35 cellular contexts compared by ENCODE assay signal in genomic region chr14:81886588-81886987, GRCh38.
DNase-seq lines count a peak whose midpoint lies in the region; ATAC-seq and FAIRE-seq lines count a peak whose summit lies in the region.
"Had no signal": no experiment of that assay in that cellular context is flagged by ENCODE, and none has a peak within 500 bp of the region (broad histone marks: within the 10 kb centered on the region; RNA-seq: fewer than 3 reads in every experiment).

No MANE protein-coding gene starts in this region.

- H3K36me3 ChIP-seq in small intestine (ENCODE audit: control insufficient read depth in 2 of 2, insufficient read depth in 2 of 2, low read length in 2 of 2): no peaks in the 10 kb centered on the region
- H3K36me3 ChIP-seq: BE2C; BLaER1; BLaER1 treated with 17β-estradiol and CSF1 and Interleukin-3, amounts not matched to agents 10 nM and 100 nM had no signal

- CTCF ChIA-PET in activated naive CD4-positive, alpha-beta T cell treated with anti-CD3 and anti-CD28 coated beads, Interleukin-2, amount 10 ng/mL, durations not matched to agents 7 days and 5 days (lab: Charles Lee): no interaction called here

- ATAC-seq in GM19023 (IDR thresholded peaks at IDR 0.05; ENCODE audit: unreplicated experiment): no peak
- ATAC-seq: A549; CD8-positive, alpha-beta T cell had no signal

- no peaks in the 10 kb centered on the region for H3K9me3 ChIP-seq in small intestine (ENCODE audit: control insufficient read depth, low read depth)
- H3K9me3 ChIP-seq: A549; BE2C; BLaER1; BLaER1 treated with 17β-estradiol and CSF1 and Interleukin-3, amounts not matched to agents 10 nM and 100 nM; Caco-2 had no signal

- H3K4me3 Mint-ChIP-seq in activated naive CD4-positive, alpha-beta T cell treated with anti-CD3 and anti-CD28 coated beads, Interleukin-2, amount 10 ng/mL, durations not matched to agents 7 days and 5 days: no peak overlapping the region
- H3K4me3 Mint-ChIP-seq: B cell; CD14-positive monocyte; CD4-positive, alpha-beta memory T cell; CD4-positive, alpha-beta T cell; CD4-positive, CD25-positive, alpha-beta regulatory T cell; CD8-positive, alpha-beta memory T cell; CD8-positive, alpha-beta T cell had no signal

- H3K27ac ChIP-seq in small intestine (ENCODE audit: low read depth in 1 of 2, low read length in 1 of 2): no peak overlapping the region
- H3K27ac ChIP-seq: 22Rv1; A549; BLaER1; BLaER1 treated with 17β-estradiol and CSF1 and Interleukin-3, amounts not matched to agents 10 nM and 100 nM; C4-2B had no signal

- H3K36me3 Mint-ChIP-seq in activated naive CD4-positive, alpha-beta T cell treated with anti-CD3 and anti-CD28 coated beads, Interleukin-2, amount 10 ng/mL, durations not matched to agents 7 days and 5 days: no peaks in the 10 kb centered on the region
- H3K36me3 Mint-ChIP-seq: CD14-positive monocyte; CD4-positive, alpha-beta memory T cell; CD4-positive, CD25-positive, alpha-beta regulatory T cell; CD8-positive, alpha-beta T cell had no signal

- peak; percentile 30 for FAIRE-seq in small intestine (lab: Jason Lieb, UNC)
- FAIRE-seq: A204.1, A549, D721Med had no signal

- H3K4me1 Mint-ChIP-seq in activated naive CD4-positive, alpha-beta T cell treated with anti-CD3 and anti-CD28 coated beads, Interleukin-2, amount 10 ng/mL, durations not matched to agents 7 days and 5 days: no peaks in the 10 kb centered on the region
- H3K4me1 Mint-ChIP-seq: B cell; CD14-positive monocyte; CD4-positive, alpha-beta memory T cell; CD4-positive, CD25-positive, alpha-beta regulatory T cell; CD8-positive, alpha-beta memory T cell had no signal

- 15 to 64% (median 28%) methylated on average over 2 of the region's 2 CpGs for WGBS in small intestine, 3 donors

- H3K27me3 ChIP-seq in small intestine (ENCODE audit: control insufficient read depth in 2 of 2, insufficient read depth in 2 of 2, low read length in 2 of 2): no peaks in the 10 kb centered on the region
- H3K27me3 ChIP-seq: BE2C; BLaER1; BLaER1 treated with 17β-estradiol and CSF1 and Interleukin-3, amounts not matched to agents 10 nM and 100 nM had no signal

- peaks cover 2% of the 10 kb centered on the region for H3K9me3 Mint-ChIP-seq in activated naive CD4-positive, alpha-beta T cell treated with anti-CD3 and anti-CD28 coated beads, Interleukin-2, amount 10 ng/mL, durations not matched to agents 7 days and 5 days

- no peak overlapping the region for H3K4me3 ChIP-seq in small intestine (ENCODE audit: low read depth in 1 of 2, low read length in 2 of 2)
- H3K4me3 ChIP-seq: A549; BLaER1; BLaER1 treated with 17β-estradiol and CSF1 and Interleukin-3, amounts not matched to agents 10 nM and 100 nM had no signal

- no peaks in the 10 kb centered on the region for H3K27me3 Mint-ChIP-seq in activated naive CD4-positive, alpha-beta T cell treated with anti-CD3 and anti-CD28 coated beads, Interleukin-2, amount 10 ng/mL, durations not matched to agents 7 days and 5 days
- H3K27me3 Mint-ChIP-seq: B cell; CD4-positive, alpha-beta memory T cell; CD4-positive, alpha-beta T cell had no signal

- H3K27ac Mint-ChIP-seq in activated naive CD4-positive, alpha-beta T cell treated with anti-CD3 and anti-CD28 coated beads, Interleukin-2, amount 10 ng/mL, durations not matched to agents 7 days and 5 days: no peak overlapping the region
- H3K27ac Mint-ChIP-seq: B cell; CD14-positive monocyte; CD4-positive, alpha-beta memory T cell; CD4-positive, alpha-beta T cell; CD8-positive, alpha-beta T cell had no signal

- DNase-seq in NCI-H82 (lab: John Stamatoyannopoulos, UW) (peak; percentile 71), NCI-H82 treated with DMSO at 0.1 percent for 48 hours (lab: John Stamatoyannopoulos, UW; ENCODE audit: unreplicated experiment) (peak; percentile 67), small intestine (peak; percentile 77), OCI-M2 (lab: John Stamatoyannopoulos, UW; ENCODE audit: unreplicated experiment) (no peak)
- no peak for DNase-seq in activated naive CD4-positive, alpha-beta T cell treated with anti-CD3 and anti-CD28 coated beads, Interleukin-2, amount 10 ng/mL, durations not matched to agents 7 days and 5 days
- DNase-seq: 8988T; ACHN; AML-193; BE2C; C1 segment of cervical spinal cord; Caco-2; Calu3; CD4-positive, alpha-beta memory T cell; CD4-positive, alpha-beta T cell; CD4-positive, CD25-positive, alpha-beta regulatory T cell; CD8-positive, alpha-beta memory T cell; CD8-positive, alpha-beta T cell; COR-L47; DMS 273 treated with DMSO at 0.1 percent for 48 hours; DMS153; DMS53; DMS79; DMS79 treated with DMSO at 0.1 percent for 48 hours; DND-41; EL had no signal

- H3K4me1 ChIP-seq in small intestine (ENCODE audit: control insufficient read depth in 2 of 2, insufficient read depth in 1 of 2, low read depth in 1 of 2, low read length in 1 of 2): no peaks in the 10 kb centered on the region
- H3K4me1 ChIP-seq: A549; BE2C; BLaER1; BLaER1 treated with 17β-estradiol and CSF1 and Interleukin-3, amounts not matched to agents 10 nM and 100 nM; Caco-2 had no signal

Comparison
In these comparisons a context has a peak if more than half of its experiments do, and no peak if none do; other contexts are left out.
1. DNase-seq: peak in NCI-H82 (single experiment), NCI-H82 treated with DMSO at 0.1 percent for 48 hours (single experiment) and small intestine (single experiment); none in activated naive CD4-positive, alpha-beta T cell treated with anti-CD3 and anti-CD28 coated beads, Interleukin-2, amount 10 ng/mL, durations not matched to agents 7 days and 5 days (single experiment) and OCI-M2 (single experiment).